ENCODE assay signal across 8 cellular contexts in the genomic region with DNA sequence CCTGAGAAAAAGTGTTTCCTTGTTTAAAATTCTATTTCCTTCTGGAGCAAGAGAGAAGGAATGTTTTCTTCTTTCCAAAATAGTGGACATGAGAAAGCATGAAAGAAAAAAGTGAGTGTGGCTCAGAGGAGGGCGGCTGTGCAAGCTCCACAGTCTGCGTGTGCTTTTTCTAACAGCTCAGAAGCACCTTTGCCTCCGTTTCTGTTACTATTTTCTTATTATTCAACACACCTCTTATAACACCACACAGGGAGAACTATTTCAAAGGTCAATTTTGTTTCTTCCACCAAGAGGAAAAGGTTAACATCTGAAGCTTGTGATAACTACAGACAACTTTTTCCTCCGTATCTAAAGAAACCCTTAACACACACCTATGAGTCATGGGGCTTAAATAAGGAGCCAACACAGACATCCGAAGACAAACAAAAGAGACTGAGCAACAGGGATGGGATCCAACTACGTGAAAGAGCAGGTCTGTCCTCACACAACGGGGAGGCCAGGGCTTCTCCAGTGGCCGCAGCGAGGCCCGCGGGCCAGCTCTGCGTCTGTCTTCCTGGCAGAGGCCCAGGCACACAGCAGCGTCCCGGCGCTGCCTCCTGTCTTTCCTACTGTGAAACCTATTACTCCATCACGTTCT. TPM values are rescaled to one million over a fixed set of nuclear protein-coding genes. Genes with fewer than 3 reads are reported as not detected.
DNase-seq lines count a peak whose midpoint lies in the region; ATAC-seq, FAIRE-seq and TF ChIP-seq lines count a peak whose summit lies in the region.

No MANE protein-coding gene starts in this region.

- no peaks in the 10 kb centered on the region for H3K9me3 ChIP-seq in PC-3 (ENCODE audit: low read length)
- no peaks in the 10 kb centered on the region for H3K9me3 ChIP-seq in endothelial cell of umbilical vein (replicated peaks; ENCODE audit: control insufficient read depth, insufficient read depth, low read length)

- H3F3A ChIP-seq in PC-3 (ENCODE audit: low read length, unreplicated experiment), result peaks cover 12% of the 10 kb centered on the region

- intact Hi-C loops in PC-3 (cut with micrococcal nuclease), result loop anchor here (1.0 to 2.0 kb wide), 3 partner anchors 44 to 91 kb away; no protein-coding TSS in a partner anchor
- intact Hi-C loops in endothelial cell of umbilical vein (cut with micrococcal nuclease), result loop anchor here (1.0 to 2.0 kb wide), 6 partner anchors 36 to 124 kb away; partner anchors contain the start of genes DYNC2I1, ESYT2 and NCAPG2

- H3K36me3 ChIP-seq in PC-3 (ENCODE audit: low read depth, low read length) (peaks cover 25% of the 10 kb centered on the region; the same call in 1 of the 2 replicates), endothelial cell of umbilical vein (ENCODE audit: control insufficient read depth in 2 of 2, extremely low read depth in 1 of 2, insufficient read depth in 2 of 2, low read length in 2 of 2) (peaks cover 0 to 17% of the 10 kb centered on the region in 2 experiments)

- H4K20me1 ChIP-seq in PC-3 (ENCODE audit: low read length) (no peaks in the 10 kb centered on the region), endothelial cell of umbilical vein (replicated peaks; ENCODE audit: control insufficient read depth, extremely low read depth, insufficient read depth, low read length) (no peaks in the 10 kb centered on the region)

- FAIRE-seq in endothelial cell of umbilical vein (lab: Jason Lieb, UNC), result peak; percentile 100

- no peaks in the 10 kb centered on the region for H3K9me3 Mint-ChIP-seq in osteocyte (ENCODE audit: unreplicated experiment)

- H3K4me2 ChIP-seq in PC-3 (ENCODE audit: low read length) (peak overlapping the region; percentile 74), endothelial cell of umbilical vein (ENCODE audit: insufficient read depth, low read length) (peak overlapping the region; percentile 59)

- H2AFZ ChIP-seq in PC-3 (ENCODE audit: low read length), result peak overlapping the region; percentile 41; the same call in 1 of the 2 replicates
- no peak overlapping the region for H2AFZ ChIP-seq in endothelial cell of umbilical vein (ENCODE audit: low read depth, low read length)

- peak overlapping the region; percentile 8 for H3K27ac Mint-ChIP-seq in osteocyte (ENCODE audit: unreplicated experiment)

- BruUV-seq in PC-3 (replicated peaks; lab: Mats Ljungman, UMichigan), result no TSS peak
- no TSS peak for BruUV-seq in endothelial cell of umbilical vein (replicated peaks; lab: Mats Ljungman, UMichigan)

- H3K79me2 ChIP-seq in PC-3 (ENCODE audit: low read length) (no peaks in the 10 kb centered on the region), endothelial cell of umbilical vein (ENCODE audit: control insufficient read depth, insufficient read depth, low read length) (no peaks in the 10 kb centered on the region)

- no peaks in the 10 kb centered on the region for H3K9me1 ChIP-seq in endothelial cell of umbilical vein (replicated peaks; ENCODE audit: control insufficient read depth, extremely low read depth, insufficient read depth, low read length)

- TF ChIP-seq POLR2A in endothelial cell of umbilical vein (IDR thresholded peaks at IDR 0.05; ENCODE audit: low read depth, low read length), result peak; percentile 77

- peak overlapping the region; percentile 40 for H3K4me3 ChIP-seq in PC-3 (ENCODE audit: low read length)
- H3K4me3 ChIP-seq in endothelial cell of umbilical vein (replicated peaks in 1 of 3; ENCODE audit: insufficient read depth in 1 of 3, low read depth in 1 of 3, low read length in 3 of 3), result peak overlapping the region in 1 of 3 experiments; percentile 9

- peak overlapping the region; percentile 67 for H3K9ac ChIP-seq in PC-3 (ENCODE audit: low read length)
- H3K9ac ChIP-seq in endothelial cell of umbilical vein (replicated peaks; ENCODE audit: extremely low read depth, insufficient read depth, low read length), result peak overlapping the region; percentile 53

- no peaks in the 10 kb centered on the region for H3K27me3 Mint-ChIP-seq in osteocyte (ENCODE audit: unreplicated experiment)

- DNase-seq in EL (peak; percentile 74), PC-3 (peak; percentile 90), endothelial cell of umbilical vein (ENCODE audit: low read depth, low spot score) (peak; percentile 99), osteocyte (ENCODE audit: extremely low spot score, unreplicated experiment) (peak; percentile 69), NCI-H2196 treated with DMSO at 0.1 percent for 48 hours (lab: John Stamatoyannopoulos, UW; ENCODE audit: unreplicated experiment) (no peak), UCSD-AML1 (lab: John Stamatoyannopoulos, UW; ENCODE audit: unreplicated experiment) (no peak)

- dilution Hi-C loops in endothelial cell of umbilical vein (cut with MboI; ENCODE audit: extremely low pct_ligation_motif_present, low sequenced_read_pairs), result no loop called here

- ATAC-seq in PC-3, result peak; percentile 85
- ATAC-seq in GM19351 (IDR thresholded peaks at IDR 0.05; ENCODE audit: unreplicated experiment), result no peak
- no peak for ATAC-seq in GM18909 (IDR thresholded peaks at IDR 0.05; ENCODE audit: poor library complexity, unreplicated experiment)

- peaks cover 64% of the 10 kb centered on the region for H3K36me3 Mint-ChIP-seq in osteocyte (ENCODE audit: unreplicated experiment)

- POLR2A ChIA-PET in PC-3 (lab: Charles Lee; ENCODE audit: unreplicated experiment) (interaction anchor here (0.8 kb wide), 1 partner anchor 80 kb away, joined by 3 read pairs; no protein-coding TSS in a partner anchor), endothelial cell of umbilical vein (lab: Charles Lee) (interaction anchor here (1.3 to 2.4 kb wide), 2 partner anchors 9 to 36 kb away, joined by 3 to 12 read pairs; partner anchors contain the start of gene NCAPG2)

- CTCF ChIA-PET in PC-3 (lab: Charles Lee), result interaction anchor here (1.3 kb wide), 1 partner anchor 44 kb away, joined by 8 read pairs; no protein-coding TSS in a partner anchor
- CTCF ChIA-PET in endothelial cell of umbilical vein (lab: Charles Lee), result interaction anchor here (0.7 to 4.3 kb wide), 16 partner anchors 13 to 238 kb away, joined by 3 to 39 read pairs (median 4); partner anchors contain the start of genes ESYT2 and NCAPG2

- H3K4me1 ChIP-seq in PC-3 (ENCODE audit: insufficient read depth, low read length) (peaks cover 31% of the 10 kb centered on the region), endothelial cell of umbilical vein (ENCODE audit: control insufficient read depth, extremely low read depth, insufficient read depth, low read length) (peaks cover 22% of the 10 kb centered on the region)

- no peak for TF ChIP-seq CTCF in PC-3 (conservative IDR thresholded peaks at IDR 0.05; ENCODE audit: low read depth, low read length)
- TF ChIP-seq CTCF in endothelial cell of umbilical vein (IDR thresholded peaks at IDR 0.05; ENCODE audit: extremely low read depth in 1 of 2, insufficient read depth in 1 of 2, low read depth in 1 of 2, low read length in 2 of 2), result no peak
- TF ChIP-seq CTCF in osteocyte (IDR thresholded peaks at IDR 0.05), result no peak

- H3K27ac ChIP-seq in PC-3 (ENCODE audit: low read length) (peak overlapping the region; percentile 94), endothelial cell of umbilical vein (ENCODE audit: insufficient read depth, low read depth, low read length) (peak overlapping the region; percentile 69)

- no peak overlapping the region for H3K4me3 Mint-ChIP-seq in osteocyte (ENCODE audit: unreplicated experiment)

- H3K27me3 ChIP-seq in PC-3 (ENCODE audit: low read length) (no peaks in the 10 kb centered on the region), endothelial cell of umbilical vein (ENCODE audit: control insufficient read depth in 2 of 2, insufficient read depth in 2 of 2, low read length in 2 of 2) (no peaks in the 10 kb centered on the region)

- no peaks in the 10 kb centered on the region for H3K9me2 ChIP-seq in PC-3 (replicated peaks; ENCODE audit: low read length)

- peaks cover 4% of the 10 kb centered on the region for H3K4me1 Mint-ChIP-seq in osteocyte (ENCODE audit: unreplicated experiment)

TF ChIP-seq in endothelial cell of umbilical vein, 7 proteins besides CTCF, POLR2A, EP300 and RAD21:
- peak; percentile 96 for TF ChIP-seq GATA2 (IDR thresholded peaks at IDR 0.05; ENCODE audit: insufficient read depth, insufficient read length, low read depth, low read length)
- TF ChIP-seq, protein P1, sequence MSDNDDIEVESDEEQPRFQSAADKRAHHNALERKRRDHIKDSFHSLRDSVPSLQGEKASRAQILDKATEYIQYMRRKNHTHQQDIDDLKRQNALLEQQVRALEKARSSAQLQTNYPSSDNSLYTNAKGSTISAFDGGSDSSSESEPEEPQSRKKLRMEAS (IDR thresholded peaks at IDR 0.05; ENCODE audit: insufficient read depth, insufficient read length), result no peak
- peak; percentile 97 for TF ChIP-seq JUN (IDR thresholded peaks at IDR 0.05; ENCODE audit: borderline replicate concordance, insufficient read depth, insufficient read length, low read depth)
- peak; percentile 92 for TF ChIP-seq FOS (IDR thresholded peaks at IDR 0.05; ENCODE audit: borderline replicate concordance, insufficient read depth, low read length)
- no peak for TF ChIP-seq EZH2 (IDR thresholded peaks at IDR 0.05; ENCODE audit: borderline replicate concordance, low read depth, low read length, severe bottlenecking)
- TF ChIP-seq MYC (IDR thresholded peaks at IDR 0.05; ENCODE audit: low read depth, low read length), result no peak
- peak; percentile 93 for TF ChIP-seq POLR2AphosphoS5 (IDR thresholded peaks at IDR 0.05; ENCODE audit: insufficient read depth, low read depth, low read length)

RNA-seq across cellular contexts. Expression of gene NCAPG2, which starts 36.2 kb away (rescaled TPM):
- total RNA-seq in PC-3 (2014; rRNA removed) (49.2 and 50.2 TPM in 2 replicates), endothelial cell of umbilical vein (62.3 and 66.9 TPM in 2 replicates), osteocyte (17.9 and 19.9 TPM in 2 replicates)
- polyA plus RNA-seq in endothelial cell of umbilical vein, result 15.5 and 19.2 TPM in 2 replicates
- 27.6 and 28.3 TPM in 2 replicates for polyA plus RNA-seq in endothelial cell of umbilical vein (2011; cell fraction: cytosol; rRNA removed)
- polyA plus RNA-seq in endothelial cell of umbilical vein (2011; cell fraction: nucleus; rRNA removed), result 46.2 and 61.6 TPM in 2 replicates
- polyA plus RNA-seq in endothelial cell of umbilical vein (2012), result 19.8 and 34.6 TPM in 2 replicates
- polyA minus RNA-seq in endothelial cell of umbilical vein, result 64.7 and 83.6 TPM in 2 replicates
- polyA minus RNA-seq in endothelial cell of umbilical vein (2011; cell fraction: cytosol; rRNA and poly(A)+ RNA removed), result 44.4 TPM
- 44.0 and 61.6 TPM in 2 replicates for polyA minus RNA-seq in endothelial cell of umbilical vein (2011; cell fraction: nucleus; rRNA and poly(A)+ RNA removed)

Comparison
In these comparisons a context has a peak if more than half of its experiments do, and no peak if none do; other contexts are left out.
1. DNase-seq: peak in EL (single experiment), PC-3 (single experiment), endothelial cell of umbilical vein (single experiment) and osteocyte (single experiment); none in NCI-H2196 treated with DMSO at 0.1 percent for 48 hours (single experiment) and UCSD-AML1 (single experiment).